ENCODE assay signal across 1 cellular context in genomic region chr20:21808863-21809664, GRCh38.
TF ChIP-seq lines count a peak whose summit lies in the region.

No MANE protein-coding gene starts in this region.

TF ChIP-seq in HepG2, 621 proteins besides CTCF, POLR2A, EP300 and RAD21 (continued from another document):
- 0 out of 2 replicates have a peak, but pooled peaks have one; percentile 35 for TF ChIP-seq CSRNP1 (CRISPR knock-in tag; IDR thresholded peaks at IDR 0.05)
- TF ChIP-seq MXI1 (IDR thresholded peaks at IDR 0.05; ENCODE audit: borderline replicate concordance, low read depth, low read length), result 0 out of 3 replicates have a peak, but pooled peaks have one; percentile 20
- TF ChIP-seq TBX2 (CRISPR knock-in tag; IDR thresholded peaks at IDR 0.05; ENCODE audit: borderline replicate concordance), result 0 out of 2 replicates have a peak, but pooled peaks have one; percentile 11
- peak; percentile 69 for TF ChIP-seq SALL1 (CRISPR knock-in tag; IDR thresholded peaks at IDR 0.05)
- peak; percentile 59 for TF ChIP-seq TFDP2 (CRISPR knock-in tag; IDR thresholded peaks at IDR 0.05)
- peak; percentile 42; the same call in 1 of the 2 replicates for TF ChIP-seq KDM5B (CRISPR knock-in tag; IDR thresholded peaks at IDR 0.05; ENCODE audit: borderline replicate concordance)
- peak; percentile 82 for TF ChIP-seq STAG1 (CRISPR knock-in tag; IDR thresholded peaks at IDR 0.05)
- no peak for TF ChIP-seq MXD3 (CRISPR knock-in tag; IDR thresholded peaks at IDR 0.05)
- TF ChIP-seq EED (CRISPR knock-in tag; IDR thresholded peaks at IDR 0.05), result no peak
- TF ChIP-seq ZNF274 (CRISPR knock-in tag; IDR thresholded peaks at IDR 0.05), result 0 out of 2 replicates have a peak, but pooled peaks have one; percentile 28
- TF ChIP-seq MEIS2 (CRISPR knock-in tag; IDR thresholded peaks at IDR 0.05), result peak; percentile 27; the same call in 1 of the 2 replicates
